Comparison of ENCODE assay signal across 8 cellular contexts in genomic region chr15:38707802-38708671, GRCh38.
A peak's percentile ranks its signal among the peaks of the same experiment; 100 is the strongest.
DNase-seq lines count a peak whose midpoint lies in the region; ATAC-seq and TF ChIP-seq lines count a peak whose summit lies in the region.

No MANE protein-coding gene starts in this region.

- peak; percentile 37 to 56 (median 53) for DNase-seq in CD4-positive, alpha-beta memory T cell
- DNase-seq in NCI-H2196 (lab: John Stamatoyannopoulos, UW; ENCODE audit: unreplicated experiment): peak; percentile 11
- DNase-seq in activated naive CD4-positive, alpha-beta T cell treated with anti-CD3 and anti-CD28 coated beads, Interleukin-2, amount 50 U/mL, for 72 hours (ENCODE audit: low spot score in 2 of 2): no peak
- DNase-seq in heart right ventricle: peak in 1 of 2 donors; percentile 13
- peak; percentile 18 for DNase-seq in putamen (ENCODE audit: low spot score)
- no peak for DNase-seq in effector memory CD4-positive, alpha-beta T cell

- H3K27ac ChIP-seq in CD4-positive, alpha-beta memory T cell (ENCODE audit: low read depth, low read length): no peak overlapping the region
- no peak overlapping the region for H3K27ac ChIP-seq in heart right ventricle
- H3K27ac ChIP-seq in effector memory CD4-positive, alpha-beta T cell (ENCODE audit: insufficient read depth, low read length, poor library complexity, severe bottlenecking): no peak overlapping the region

- no peaks in the 10 kb centered on the region for H3K36me3 ChIP-seq in CD4-positive, alpha-beta memory T cell (ENCODE audit: insufficient read depth, low read length)
- no peaks in the 10 kb centered on the region for H3K36me3 ChIP-seq in heart right ventricle
- no peaks in the 10 kb centered on the region for H3K36me3 ChIP-seq in effector memory CD4-positive, alpha-beta T cell (ENCODE audit: control insufficient read depth, insufficient read depth, low read length)

- H3K4me3 ChIP-seq in CD4-positive, alpha-beta memory T cell (ENCODE audit: low read length in 2 of 2): no peak overlapping the region
- no peak overlapping the region for H3K4me3 ChIP-seq in heart right ventricle
- H3K4me3 ChIP-seq in effector memory CD4-positive, alpha-beta T cell (ENCODE audit: insufficient read depth, low read depth, low read length, poor library complexity, severe bottlenecking): no peak overlapping the region

- peak overlapping the region in 2 of 8 donors; percentile 24 to 38 for H3K4me3 Mint-ChIP-seq in CD4-positive, alpha-beta memory T cell

- WGBS in heart right ventricle, 2 donors: 40 to 41% methylated on average over 8 of the region's 8 CpGs

- H3K4me1 ChIP-seq in CD4-positive, alpha-beta memory T cell (ENCODE audit: insufficient read depth, low read length): peaks cover 9% of the 10 kb centered on the region
- peaks cover 0 to 5% (median 0%) of the 10 kb centered on the region in 9 donors for H3K4me1 ChIP-seq in heart right ventricle
- H3K4me1 ChIP-seq in effector memory CD4-positive, alpha-beta T cell (ENCODE audit: control insufficient read depth, insufficient read depth, low read length, poor library complexity, severe bottlenecking): no peaks in the 10 kb centered on the region

- H3K27me3 ChIP-seq in CD4-positive, alpha-beta memory T cell (ENCODE audit: insufficient read depth, low read length): no peaks in the 10 kb centered on the region
- H3K27me3 ChIP-seq in heart right ventricle: peaks cover 0 to 25% (median 6%) of the 10 kb centered on the region in 7 donors
- H3K27me3 ChIP-seq in effector memory CD4-positive, alpha-beta T cell (replicated peaks; ENCODE audit: control insufficient read depth, insufficient read depth, low read length, poor library complexity, severe bottlenecking): no peaks in the 10 kb centered on the region

- H3K4me1 Mint-ChIP-seq in CD4-positive, alpha-beta memory T cell: peaks cover 0 to 3% (median 0%) of the 10 kb centered on the region in 4 donors

- POLR2A ChIA-PET in CD4-positive, alpha-beta memory T cell (lab: Charles Lee; ENCODE audit: partially characterized antibody): interaction anchor here (0.9 kb wide), 2 partner anchors 12 to 268 kb away, joined by 3 read pairs; no protein-coding TSS in a partner anchor

- H3K36me3 Mint-ChIP-seq in CD4-positive, alpha-beta memory T cell: no peaks in the 10 kb centered on the region
- no peaks in the 10 kb centered on the region for H3K36me3 Mint-ChIP-seq in activated naive CD4-positive, alpha-beta T cell treated with anti-CD3 and anti-CD28 coated beads, Interleukin-2, amount 50 U/mL, for 72 hours

- intact Hi-C loops in CD4-positive, alpha-beta memory T cell (cut with micrococcal nuclease): loop anchor here (1.0 to 5.0 kb wide), 4 partner anchors 109 to 1049 kb away; partner anchors contain the start of gene THBS1
- intact Hi-C loops in heart right ventricle (cut with DNase I): loop anchor here in 6 of 10 donors (5.0 to 10.0 kb wide), 4 partner anchors 874 to 1049 kb away; partner anchors contain the start of gene THBS1 (in 4 of the 6)

- no peak overlapping the region for H3K27ac Mint-ChIP-seq in CD4-positive, alpha-beta memory T cell
- no peak overlapping the region for H3K27ac Mint-ChIP-seq in activated naive CD4-positive, alpha-beta T cell treated with anti-CD3 and anti-CD28 coated beads, Interleukin-2, amount 50 U/mL, for 72 hours

- no peaks in the 10 kb centered on the region for H3K9me3 ChIP-seq in CD4-positive, alpha-beta memory T cell (ENCODE audit: control insufficient read depth in 1 of 2, low read length in 2 of 2)
- no peaks in the 10 kb centered on the region for H3K9me3 ChIP-seq in heart right ventricle
- no peaks in the 10 kb centered on the region for H3K9me3 ChIP-seq in effector memory CD4-positive, alpha-beta T cell (ENCODE audit: control insufficient read depth, low read length)

- peaks cover 0 to 2% of the 10 kb centered on the region in 2 donors for H3K27me3 Mint-ChIP-seq in CD4-positive, alpha-beta memory T cell

- ATAC-seq in GM18502 (IDR thresholded peaks at IDR 0.05; ENCODE audit: poor library complexity, unreplicated experiment) (peak; percentile 84), HG02870 (IDR thresholded peaks at IDR 0.05; ENCODE audit: unreplicated experiment) (peak; percentile 82), heart right ventricle (peak; percentile 55 to 89 (median 78))
- ATAC-seq in activated naive CD4-positive, alpha-beta T cell treated with anti-CD3 and anti-CD28 coated beads, Interleukin-2, amount 50 U/mL, for 72 hours: peak; percentile 65 to 77

- TF ChIP-seq CTCF in heart right ventricle (IDR thresholded peaks at IDR 0.05): peak; percentile 29 to 77 (median 70)

- CTCF ChIA-PET in CD4-positive, alpha-beta memory T cell (lab: Charles Lee; ENCODE audit: partially characterized antibody): interaction anchor here (0.6 to 14.4 kb wide), 13 partner anchors 10 to 1169 kb away, joined by 3 to 388 read pairs (median 6); partner anchors contain the start of gene THBS1

- H3K9me3 Mint-ChIP-seq in CD4-positive, alpha-beta memory T cell: no peaks in the 10 kb centered on the region
- no peaks in the 10 kb centered on the region for H3K9me3 Mint-ChIP-seq in activated naive CD4-positive, alpha-beta T cell treated with anti-CD3 and anti-CD28 coated beads, Interleukin-2, amount 50 U/mL, for 72 hours

Comparison
In these comparisons a context has a peak if more than half of its experiments do, and no peak if none do; other contexts are left out.
1. DNase-seq: peak in CD4-positive, alpha-beta memory T cell (5 of 5), NCI-H2196 (single experiment) and putamen (single experiment); none in activated naive CD4-positive, alpha-beta T cell treated with anti-CD3 and anti-CD28 coated beads, Interleukin-2, amount 50 U/mL, for 72 hours (0 of 2) and effector memory CD4-positive, alpha-beta T cell (0 of 3).
2. Peak in every context shown above with its lines, with median percentiles within 50 percentile points of each other: ATAC-seq.